In the genomic region with DNA sequence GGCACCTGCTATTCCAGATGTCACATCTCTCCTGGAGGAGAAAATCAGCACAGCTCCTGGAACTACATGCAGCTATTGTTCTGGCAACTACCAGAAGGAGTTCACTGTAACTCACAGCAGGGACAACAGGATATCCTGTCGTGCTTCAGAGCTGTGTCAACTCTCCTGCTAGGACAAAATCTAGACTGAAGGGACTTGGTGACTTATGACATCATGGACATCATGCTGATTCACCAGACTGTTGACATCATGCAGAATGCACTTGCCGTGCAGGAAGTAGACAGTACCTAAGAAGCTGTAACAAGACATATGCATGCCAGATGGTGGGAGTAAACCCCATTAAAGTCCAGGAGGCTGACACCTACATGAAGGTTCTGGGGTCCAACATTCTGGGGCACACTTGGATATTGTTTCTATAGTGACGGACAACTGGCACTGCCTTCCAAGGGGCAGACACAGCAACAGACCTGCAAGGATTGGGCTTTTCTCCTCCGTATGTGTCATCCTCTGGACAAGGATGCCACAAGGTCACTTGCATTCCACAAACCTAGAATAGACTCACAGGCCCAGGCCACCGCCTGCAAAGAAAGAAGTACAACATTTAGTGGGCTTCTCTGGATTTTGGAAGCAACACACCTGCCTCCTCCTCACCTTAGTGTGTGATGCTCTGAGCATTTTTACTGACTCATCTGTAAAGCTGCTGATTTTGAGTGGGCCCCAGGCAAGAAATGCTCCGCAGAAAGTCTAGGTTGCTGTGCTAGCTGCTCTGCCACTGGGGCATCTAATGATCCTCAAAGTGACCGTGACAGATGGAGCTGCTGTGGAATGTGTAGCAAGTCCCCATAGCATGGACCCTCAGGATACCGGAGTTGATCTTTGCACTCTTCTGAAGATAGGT, we compare ENCODE assay signal across 19 cellular contexts.
DNase-seq lines count a peak whose midpoint lies in the region; ATAC-seq, FAIRE-seq and TF ChIP-seq lines count a peak whose summit lies in the region.
"Had no signal": no experiment of that assay in that cellular context is flagged by ENCODE, and none has a peak within 500 bp of the region (broad histone marks: within the 10 kb centered on the region; RNA-seq: fewer than 3 reads in every experiment).

No MANE protein-coding gene starts in this region.

- no peak overlapping the region for H3K4me3 Mint-ChIP-seq in activated CD8-positive, alpha-beta memory T cell treated with anti-CD3 and anti-CD28 coated beads, Interleukin-2, amount 10 ng/mL, durations not matched to agents 7 days and 5 days
- H3K4me3 Mint-ChIP-seq in nephron progenitor cell: no peak overlapping the region
- H3K4me3 Mint-ChIP-seq in activated CD4-positive, alpha-beta memory T cell treated with anti-CD3 and anti-CD28 coated beads, Interleukin-2, amount 10 ng/mL, durations not matched to agents 7 days and 5 days: no peak overlapping the region
- H3K4me3 Mint-ChIP-seq: CD8-positive, alpha-beta memory T cell; IgD-negative memory B cell had no signal

- CTCF ChIA-PET in activated CD8-positive, alpha-beta memory T cell treated with anti-CD3 and anti-CD28 coated beads, Interleukin-2, amount 10 ng/mL, durations not matched to agents 7 days and 5 days (lab: Charles Lee): no interaction called here
- CTCF ChIA-PET in activated CD4-positive, alpha-beta memory T cell treated with anti-CD3 and anti-CD28 coated beads, Interleukin-2, amount 10 ng/mL, durations not matched to agents 7 days and 5 days (lab: Charles Lee): no interaction called here

- no peak overlapping the region for H3K27ac Mint-ChIP-seq in activated CD8-positive, alpha-beta memory T cell treated with anti-CD3 and anti-CD28 coated beads, Interleukin-2, amount 10 ng/mL, durations not matched to agents 7 days and 5 days
- H3K27ac Mint-ChIP-seq in nephron progenitor cell: no peak overlapping the region
- no peak overlapping the region for H3K27ac Mint-ChIP-seq in activated CD4-positive, alpha-beta memory T cell treated with anti-CD3 and anti-CD28 coated beads, Interleukin-2, amount 10 ng/mL, durations not matched to agents 7 days and 5 days
- H3K27ac Mint-ChIP-seq: CD8-positive, alpha-beta memory T cell; IgD-negative memory B cell had no signal

- H3K27ac ChIP-seq in tibial artery: no peak overlapping the region
- H3K27ac ChIP-seq: BLaER1 treated with 17β-estradiol and CSF1 and Interleukin-3, amounts not matched to agents 10 nM and 100 nM had no signal

- intact Hi-C loops in tibial artery (cut with DNase I; ENCODE audit: low total_unique reads): no loop called here

- no peaks in the 10 kb centered on the region for H3K4me1 ChIP-seq in tibial artery
- H3K4me1 ChIP-seq: BLaER1 treated with 17β-estradiol and CSF1 and Interleukin-3, amounts not matched to agents 10 nM and 100 nM had no signal

- H3K4me3 ChIP-seq in tibial artery: no peak overlapping the region
- H3K4me3 ChIP-seq: BLaER1 treated with 17β-estradiol and CSF1 and Interleukin-3, amounts not matched to agents 10 nM and 100 nM; GM12878 had no signal

- H3K27me3 ChIP-seq in tibial artery: peaks cover 0 to 11% of the 10 kb centered on the region in 2 donors
- H3K27me3 ChIP-seq: BLaER1 treated with 17β-estradiol and CSF1 and Interleukin-3, amounts not matched to agents 10 nM and 100 nM had no signal

- no peak for TF ChIP-seq CTCF in tibial artery (IDR thresholded peaks at IDR 0.05)
- no peak for TF ChIP-seq CTCF in nephron progenitor cell (IDR thresholded peaks at IDR 0.05)

- peak; percentile 26 for DNase-seq in activated CD8-positive, alpha-beta memory T cell treated with anti-CD3 and anti-CD28 coated beads for 24 hours
- DNase-seq in activated CD8-positive, alpha-beta memory T cell treated with anti-CD3 and anti-CD28 coated beads, Interleukin-2, amount 10 ng/mL, durations not matched to agents 7 days and 5 days: no peak
- DNase-seq in RCC 7860 (ENCODE audit: low spot score): peak; percentile 9
- peak; percentile 12 for DNase-seq in left kidney (ENCODE audit: low read depth, low spot score)
- peak; percentile 11 for DNase-seq in tibial artery
- DNase-seq in NOMO-1 treated with dmso at 0.1 percent for 144 hours (lab: John Stamatoyannopoulos, UW; ENCODE audit: unreplicated experiment): no peak
- no peak for DNase-seq in nephron progenitor cell
- DNase-seq in activated CD4-positive, alpha-beta memory T cell treated with anti-CD3 and anti-CD28 coated beads, Interleukin-2, amount 10 ng/mL, durations not matched to agents 7 days and 5 days: no peak
- DNase-seq: 8988T; CD8-positive, alpha-beta memory T cell; DMS79 treated with DMSO at 0.1 percent for 48 hours; GDM1; NCI-H1105 treated with DMSO at 0.1 percent for 48 hours; NCI-H1694 treated with DMSO at 0.1 percent for 48 hours; NCI-H446 treated with DMSO at 0.1 percent for 48 hours; NCI-H748 treated with DMSO at 0.1 percent for 48 hours had no signal

- no peaks in the 10 kb centered on the region for H3K9me3 ChIP-seq in tibial artery
- H3K9me3 ChIP-seq: BLaER1 treated with 17β-estradiol and CSF1 and Interleukin-3, amounts not matched to agents 10 nM and 100 nM had no signal

- no peak for FAIRE-seq in RCC 7860 (lab: Jason Lieb, UNC)
- FAIRE-seq: GM12878 had no signal

- POLR2A ChIA-PET in activated CD4-positive, alpha-beta memory T cell treated with anti-CD3 and anti-CD28 coated beads, Interleukin-2, amount 10 ng/mL, durations not matched to agents 7 days and 5 days (lab: Charles Lee): no interaction called here

- no peak for ATAC-seq in activated CD8-positive, alpha-beta memory T cell treated with anti-CD3 and anti-CD28 coated beads, Interleukin-2, amount 10 ng/mL, durations not matched to agents 7 days and 5 days
- ATAC-seq: GM12878 had no signal

- H3K9me3 Mint-ChIP-seq in activated CD8-positive, alpha-beta memory T cell treated with anti-CD3 and anti-CD28 coated beads, Interleukin-2, amount 10 ng/mL, durations not matched to agents 7 days and 5 days (ENCODE audit: low read depth): no peaks in the 10 kb centered on the region
- no peaks in the 10 kb centered on the region for H3K9me3 Mint-ChIP-seq in nephron progenitor cell
- H3K9me3 Mint-ChIP-seq in activated CD4-positive, alpha-beta memory T cell treated with anti-CD3 and anti-CD28 coated beads, Interleukin-2, amount 10 ng/mL, durations not matched to agents 7 days and 5 days: no peaks in the 10 kb centered on the region
- H3K9me3 Mint-ChIP-seq: IgD-negative memory B cell had no signal

- H3K36me3 Mint-ChIP-seq in activated CD8-positive, alpha-beta memory T cell treated with anti-CD3 and anti-CD28 coated beads, Interleukin-2, amount 10 ng/mL, durations not matched to agents 7 days and 5 days: no peaks in the 10 kb centered on the region
- no peaks in the 10 kb centered on the region for H3K36me3 Mint-ChIP-seq in nephron progenitor cell (ENCODE audit: low read depth)
- no peaks in the 10 kb centered on the region for H3K36me3 Mint-ChIP-seq in activated CD4-positive, alpha-beta memory T cell treated with anti-CD3 and anti-CD28 coated beads, Interleukin-2, amount 10 ng/mL, durations not matched to agents 7 days and 5 days (ENCODE audit: low read depth)
- H3K36me3 Mint-ChIP-seq: CD8-positive, alpha-beta memory T cell; IgD-negative memory B cell had no signal

- peaks cover 2% of the 10 kb centered on the region for H3K4me1 Mint-ChIP-seq in activated CD8-positive, alpha-beta memory T cell treated with anti-CD3 and anti-CD28 coated beads, Interleukin-2, amount 10 ng/mL, durations not matched to agents 7 days and 5 days
- peaks cover 9% of the 10 kb centered on the region for H3K4me1 Mint-ChIP-seq in nephron progenitor cell
- H3K4me1 Mint-ChIP-seq in activated CD4-positive, alpha-beta memory T cell treated with anti-CD3 and anti-CD28 coated beads, Interleukin-2, amount 10 ng/mL, durations not matched to agents 7 days and 5 days: no peaks in the 10 kb centered on the region
- H3K4me1 Mint-ChIP-seq: CD8-positive, alpha-beta memory T cell had no signal

- no peaks in the 10 kb centered on the region for H3K36me3 ChIP-seq in tibial artery
- H3K36me3 ChIP-seq: BLaER1 treated with 17β-estradiol and CSF1 and Interleukin-3, amounts not matched to agents 10 nM and 100 nM had no signal

- no peaks in the 10 kb centered on the region for H3K27me3 Mint-ChIP-seq in activated CD8-positive, alpha-beta memory T cell treated with anti-CD3 and anti-CD28 coated beads, Interleukin-2, amount 10 ng/mL, durations not matched to agents 7 days and 5 days
- peaks cover 46% of the 10 kb centered on the region for H3K27me3 Mint-ChIP-seq in nephron progenitor cell (ENCODE audit: low read depth, poor library complexity)
- H3K27me3 Mint-ChIP-seq in activated CD4-positive, alpha-beta memory T cell treated with anti-CD3 and anti-CD28 coated beads, Interleukin-2, amount 10 ng/mL, durations not matched to agents 7 days and 5 days: no peaks in the 10 kb centered on the region
- H3K27me3 Mint-ChIP-seq: IgD-negative memory B cell had no signal

Comparison
In these comparisons a context has a peak if more than half of its experiments do, and no peak if none do; other contexts are left out.
1. DNase-seq: peak in activated CD8-positive, alpha-beta memory T cell treated with anti-CD3 and anti-CD28 coated beads for 24 hours (single experiment), RCC 7860 (single experiment), left kidney (single experiment) and tibial artery (2 of 2); none in activated CD8-positive, alpha-beta memory T cell treated with anti-CD3 and anti-CD28 coated beads, Interleukin-2, amount 10 ng/mL, durations not matched to agents 7 days and 5 days (single experiment), NOMO-1 treated with dmso at 0.1 percent for 144 hours (single experiment), nephron progenitor cell (single experiment) and activated CD4-positive, alpha-beta memory T cell treated with anti-CD3 and anti-CD28 coated beads, Interleukin-2, amount 10 ng/mL, durations not matched to agents 7 days and 5 days (single experiment).